1 cellular context compared by ENCODE assay signal in genomic region chr5:159393854-159394274, GRCh38.
TF ChIP-seq lines count a peak whose summit lies in the region.

No MANE protein-coding gene starts in this region.

TF ChIP-seq in K562, 482 proteins besides CTCF, POLR2A, EP300 and RAD21 (continued from another document and continues in another):
- TF ChIP-seq, protein P1, sequence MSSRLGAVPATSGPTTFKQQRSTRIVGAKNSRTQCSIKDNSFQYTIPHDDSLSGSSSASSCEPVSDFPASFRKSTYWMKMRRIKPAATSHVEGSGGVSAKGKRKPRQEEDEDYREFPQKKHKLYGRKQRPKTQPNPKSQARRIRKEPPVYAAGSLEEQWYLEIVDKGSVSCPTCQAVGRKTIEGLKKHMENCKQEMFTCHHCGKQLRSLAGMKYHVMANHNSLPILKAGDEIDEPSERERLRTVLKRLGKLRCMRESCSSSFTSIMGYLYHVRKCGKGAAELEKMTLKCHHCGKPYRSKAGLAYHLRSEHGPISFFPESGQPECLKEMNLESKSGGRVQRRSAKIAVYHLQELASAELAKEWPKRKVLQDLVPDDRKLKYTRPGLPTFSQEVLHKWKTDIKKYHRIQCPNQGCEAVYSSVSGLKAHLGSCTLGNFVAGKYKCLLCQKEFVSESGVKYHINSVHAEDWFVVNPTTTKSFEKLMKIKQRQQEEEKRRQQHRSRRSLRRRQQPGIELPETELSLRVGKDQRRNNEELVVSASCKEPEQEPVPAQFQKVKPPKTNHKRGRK (tag; IDR thresholded peaks at IDR 0.05), result no peak
- TF ChIP-seq, protein P2, sequence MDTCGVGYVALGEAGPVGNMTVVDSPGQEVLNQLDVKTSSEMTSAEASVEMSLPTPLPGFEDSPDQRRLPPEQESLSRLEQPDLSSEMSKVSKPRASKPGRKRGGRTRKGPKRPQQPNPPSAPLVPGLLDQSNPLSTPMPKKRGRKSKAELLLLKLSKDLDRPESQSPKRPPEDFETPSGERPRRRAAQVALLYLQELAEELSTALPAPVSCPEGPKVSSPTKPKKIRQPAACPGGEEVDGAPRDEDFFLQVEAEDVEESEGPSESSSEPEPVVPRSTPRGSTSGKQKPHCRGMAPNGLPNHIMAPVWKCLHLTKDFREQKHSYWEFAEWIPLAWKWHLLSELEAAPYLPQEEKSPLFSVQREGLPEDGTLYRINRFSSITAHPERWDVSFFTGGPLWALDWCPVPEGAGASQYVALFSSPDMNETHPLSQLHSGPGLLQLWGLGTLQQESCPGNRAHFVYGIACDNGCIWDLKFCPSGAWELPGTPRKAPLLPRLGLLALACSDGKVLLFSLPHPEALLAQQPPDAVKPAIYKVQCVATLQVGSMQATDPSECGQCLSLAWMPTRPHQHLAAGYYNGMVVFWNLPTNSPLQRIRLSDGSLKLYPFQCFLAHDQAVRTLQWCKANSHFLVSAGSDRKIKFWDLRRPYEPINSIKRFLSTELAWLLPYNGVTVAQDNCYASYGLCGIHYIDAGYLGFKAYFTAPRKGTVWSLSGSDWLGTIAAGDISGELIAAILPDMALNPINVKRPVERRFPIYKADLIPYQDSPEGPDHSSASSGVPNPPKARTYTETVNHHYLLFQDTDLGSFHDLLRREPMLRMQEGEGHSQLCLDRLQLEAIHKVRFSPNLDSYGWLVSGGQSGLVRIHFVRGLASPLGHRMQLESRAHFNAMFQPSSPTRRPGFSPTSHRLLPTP (IDR thresholded peaks at IDR 0.05; ENCODE audit: borderline replicate concordance, extremely low read depth, insufficient read length), result no peak
- TF ChIP-seq ZNF444 (CRISPR knock-in tag; IDR thresholded peaks at IDR 0.05), result 0 out of 2 replicates have a peak, but pooled peaks have one; percentile 22
- TF ChIP-seq, protein P3, sequence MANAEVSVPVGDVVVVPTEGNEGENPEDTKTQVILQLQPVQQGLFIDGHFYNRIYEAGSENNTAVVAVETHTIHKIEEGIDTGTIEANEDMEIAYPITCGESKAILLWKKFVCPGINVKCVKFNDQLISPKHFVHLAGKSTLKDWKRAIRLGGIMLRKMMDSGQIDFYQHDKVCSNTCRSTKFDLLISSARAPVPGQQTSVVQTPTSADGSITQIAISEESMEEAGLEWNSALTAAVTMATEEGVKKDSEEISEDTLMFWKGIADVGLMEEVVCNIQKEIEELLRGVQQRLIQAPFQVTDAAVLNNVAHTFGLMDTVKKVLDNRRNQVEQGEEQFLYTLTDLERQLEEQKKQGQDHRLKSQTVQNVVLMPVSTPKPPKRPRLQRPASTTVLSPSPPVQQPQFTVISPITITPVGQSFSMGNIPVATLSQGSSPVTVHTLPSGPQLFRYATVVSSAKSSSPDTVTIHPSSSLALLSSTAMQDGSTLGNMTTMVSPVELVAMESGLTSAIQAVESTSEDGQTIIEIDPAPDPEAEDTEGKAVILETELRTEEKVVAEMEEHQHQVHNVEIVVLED (CRISPR knock-in tag; IDR thresholded peaks at IDR 0.05), result no peak
- TF ChIP-seq RNF2 (IDR thresholded peaks at IDR 0.05), result no peak
- TF ChIP-seq BRD9 (IDR thresholded peaks at IDR 0.05; ENCODE audit: low read depth, partially characterized antibody), result no peak
- TF ChIP-seq LCOR (CRISPR knock-in tag; IDR thresholded peaks at IDR 0.05), result no peak
- TF ChIP-seq CTBP1 (IDR thresholded peaks at IDR 0.05; ENCODE audit: borderline replicate concordance), result peak; percentile 64; the same call in 1 of the 2 replicates
- no peak for TF ChIP-seq HDGF (IDR thresholded peaks at IDR 0.05)
- no peak for TF ChIP-seq CBX1 (IDR thresholded peaks at IDR 0.05; ENCODE audit: low read depth)
- TF ChIP-seq, protein P4, sequence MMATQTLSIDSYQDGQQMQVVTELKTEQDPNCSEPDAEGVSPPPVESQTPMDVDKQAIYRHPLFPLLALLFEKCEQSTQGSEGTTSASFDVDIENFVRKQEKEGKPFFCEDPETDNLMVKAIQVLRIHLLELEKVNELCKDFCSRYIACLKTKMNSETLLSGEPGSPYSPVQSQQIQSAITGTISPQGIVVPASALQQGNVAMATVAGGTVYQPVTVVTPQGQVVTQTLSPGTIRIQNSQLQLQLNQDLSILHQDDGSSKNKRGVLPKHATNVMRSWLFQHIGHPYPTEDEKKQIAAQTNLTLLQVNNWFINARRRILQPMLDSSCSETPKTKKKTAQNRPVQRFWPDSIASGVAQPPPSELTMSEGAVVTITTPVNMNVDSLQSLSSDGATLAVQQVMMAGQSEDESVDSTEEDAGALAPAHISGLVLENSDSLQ (IDR thresholded peaks at IDR 0.05), result peak; percentile 66
- TF ChIP-seq HDAC6 (IDR thresholded peaks at IDR 0.05; ENCODE audit: low read depth, low read length), result no peak
- TF ChIP-seq HEY1 (CRISPR knock-in tag; IDR thresholded peaks at IDR 0.05; ENCODE audit: borderline replicate concordance), result no peak
- TF ChIP-seq XRCC4 (IDR thresholded peaks at IDR 0.05; ENCODE audit: extremely low read depth, insufficient read depth, insufficient read length), result no peak
- no peak for TF ChIP-seq PRMT5 (CRISPR knock-in tag; IDR thresholded peaks at IDR 0.05)
- TF ChIP-seq ZNF639 (CRISPR knock-in tag; conservative IDR thresholded peaks at IDR 0.05 in 1 of 2, IDR thresholded peaks at IDR 0.05 in 1 of 2), result peak in 1 of 2 experiments; percentile 48; a peak in 1 of 4 replicates
- TF ChIP-seq MYNN (IDR thresholded peaks at IDR 0.05), result no peak
- TF ChIP-seq MYNN (CRISPR knock-in tag; IDR thresholded peaks at IDR 0.05), result no peak
- TF ChIP-seq TCF15 (CRISPR knock-in tag; IDR thresholded peaks at IDR 0.05), result no peak
- peak; percentile 79 for TF ChIP-seq POLR2AphosphoS5 (IDR thresholded peaks at IDR 0.05; ENCODE audit: control insufficient read depth, insufficient read depth, low read depth, low read length)
- no peak for TF ChIP-seq ZNF263 (CRISPR knock-in tag; IDR thresholded peaks at IDR 0.05; ENCODE audit: borderline replicate concordance)
- no peak for TF ChIP-seq ZBTB8A (IDR thresholded peaks at IDR 0.05; ENCODE audit: partially characterized antibody)
- no peak for TF ChIP-seq PPARD (CRISPR knock-in tag; IDR thresholded peaks at IDR 0.05)
- TF ChIP-seq CREBBP (IDR thresholded peaks at IDR 0.05; ENCODE audit: low read depth, low read length), result no peak
- no peak for TF ChIP-seq EZH2 (IDR thresholded peaks at IDR 0.05; ENCODE audit: borderline replicate concordance, low read depth, low read length)
- TF ChIP-seq, protein P5, sequence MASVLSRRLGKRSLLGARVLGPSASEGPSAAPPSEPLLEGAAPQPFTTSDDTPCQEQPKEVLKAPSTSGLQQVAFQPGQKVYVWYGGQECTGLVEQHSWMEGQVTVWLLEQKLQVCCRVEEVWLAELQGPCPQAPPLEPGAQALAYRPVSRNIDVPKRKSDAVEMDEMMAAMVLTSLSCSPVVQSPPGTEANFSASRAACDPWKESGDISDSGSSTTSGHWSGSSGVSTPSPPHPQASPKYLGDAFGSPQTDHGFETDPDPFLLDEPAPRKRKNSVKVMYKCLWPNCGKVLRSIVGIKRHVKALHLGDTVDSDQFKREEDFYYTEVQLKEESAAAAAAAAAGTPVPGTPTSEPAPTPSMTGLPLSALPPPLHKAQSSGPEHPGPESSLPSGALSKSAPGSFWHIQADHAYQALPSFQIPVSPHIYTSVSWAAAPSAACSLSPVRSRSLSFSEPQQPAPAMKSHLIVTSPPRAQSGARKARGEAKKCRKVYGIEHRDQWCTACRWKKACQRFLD (CRISPR knock-in tag; IDR thresholded peaks at IDR 0.05), result peak; percentile 82; the same call in 1 of the 2 replicates
- no peak for TF ChIP-seq NFIX (CRISPR knock-in tag; IDR thresholded peaks at IDR 0.05; ENCODE audit: low read depth)
- TF ChIP-seq, protein P6, sequence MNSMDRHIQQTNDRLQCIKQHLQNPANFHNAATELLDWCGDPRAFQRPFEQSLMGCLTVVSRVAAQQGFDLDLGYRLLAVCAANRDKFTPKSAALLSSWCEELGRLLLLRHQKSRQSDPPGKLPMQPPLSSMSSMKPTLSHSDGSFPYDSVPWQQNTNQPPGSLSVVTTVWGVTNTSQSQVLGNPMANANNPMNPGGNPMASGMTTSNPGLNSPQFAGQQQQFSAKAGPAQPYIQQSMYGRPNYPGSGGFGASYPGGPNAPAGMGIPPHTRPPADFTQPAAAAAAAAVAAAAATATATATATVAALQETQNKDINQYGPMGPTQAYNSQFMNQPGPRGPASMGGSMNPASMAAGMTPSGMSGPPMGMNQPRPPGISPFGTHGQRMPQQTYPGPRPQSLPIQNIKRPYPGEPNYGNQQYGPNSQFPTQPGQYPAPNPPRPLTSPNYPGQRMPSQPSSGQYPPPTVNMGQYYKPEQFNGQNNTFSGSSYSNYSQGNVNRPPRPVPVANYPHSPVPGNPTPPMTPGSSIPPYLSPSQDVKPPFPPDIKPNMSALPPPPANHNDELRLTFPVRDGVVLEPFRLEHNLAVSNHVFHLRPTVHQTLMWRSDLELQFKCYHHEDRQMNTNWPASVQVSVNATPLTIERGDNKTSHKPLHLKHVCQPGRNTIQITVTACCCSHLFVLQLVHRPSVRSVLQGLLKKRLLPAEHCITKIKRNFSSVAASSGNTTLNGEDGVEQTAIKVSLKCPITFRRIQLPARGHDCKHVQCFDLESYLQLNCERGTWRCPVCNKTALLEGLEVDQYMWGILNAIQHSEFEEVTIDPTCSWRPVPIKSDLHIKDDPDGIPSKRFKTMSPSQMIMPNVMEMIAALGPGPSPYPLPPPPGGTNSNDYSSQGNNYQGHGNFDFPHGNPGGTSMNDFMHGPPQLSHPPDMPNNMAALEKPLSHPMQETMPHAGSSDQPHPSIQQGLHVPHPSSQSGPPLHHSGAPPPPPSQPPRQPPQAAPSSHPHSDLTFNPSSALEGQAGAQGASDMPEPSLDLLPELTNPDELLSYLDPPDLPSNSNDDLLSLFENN (IDR thresholded peaks at IDR 0.05; ENCODE audit: low read depth in 2 of 2, low read length in 2 of 2), result no peak
- no peak; the same call in 1 of the 2 replicates for TF ChIP-seq ZNF311 (CRISPR knock-in tag; IDR thresholded peaks at IDR 0.05)
- TF ChIP-seq SMAD4 (CRISPR knock-in tag; conservative IDR thresholded peaks at IDR 0.05), result peak; percentile 67
- TF ChIP-seq, protein P7, sequence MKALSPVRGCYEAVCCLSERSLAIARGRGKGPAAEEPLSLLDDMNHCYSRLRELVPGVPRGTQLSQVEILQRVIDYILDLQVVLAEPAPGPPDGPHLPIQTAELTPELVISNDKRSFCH (CRISPR knock-in tag; IDR thresholded peaks at IDR 0.05), result no peak
- TF ChIP-seq, protein P7 (tag; IDR thresholded peaks at IDR 0.05), result no peak
- TF ChIP-seq, protein P8, sequence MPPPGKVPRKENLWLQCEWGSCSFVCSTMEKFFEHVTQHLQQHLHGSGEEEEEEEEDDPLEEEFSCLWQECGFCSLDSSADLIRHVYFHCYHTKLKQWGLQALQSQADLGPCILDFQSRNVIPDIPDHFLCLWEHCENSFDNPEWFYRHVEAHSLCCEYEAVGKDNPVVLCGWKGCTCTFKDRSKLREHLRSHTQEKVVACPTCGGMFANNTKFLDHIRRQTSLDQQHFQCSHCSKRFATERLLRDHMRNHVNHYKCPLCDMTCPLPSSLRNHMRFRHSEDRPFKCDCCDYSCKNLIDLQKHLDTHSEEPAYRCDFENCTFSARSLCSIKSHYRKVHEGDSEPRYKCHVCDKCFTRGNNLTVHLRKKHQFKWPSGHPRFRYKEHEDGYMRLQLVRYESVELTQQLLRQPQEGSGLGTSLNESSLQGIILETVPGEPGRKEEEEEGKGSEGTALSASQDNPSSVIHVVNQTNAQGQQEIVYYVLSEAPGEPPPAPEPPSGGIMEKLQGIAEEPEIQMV (tag; conservative IDR thresholded peaks at IDR 0.05; ENCODE audit: low read depth), result no peak
- no peak for TF ChIP-seq ZBED1 (IDR thresholded peaks at IDR 0.05)
- TF ChIP-seq SIN3B (IDR thresholded peaks at IDR 0.05; ENCODE audit: low read depth), result no peak
- TF ChIP-seq ARHGAP35 (IDR thresholded peaks at IDR 0.05; ENCODE audit: partially characterized antibody), result no peak
- no peak for TF ChIP-seq SREBF2 (CRISPR knock-in tag; IDR thresholded peaks at IDR 0.05)
- TF ChIP-seq, protein P9, sequence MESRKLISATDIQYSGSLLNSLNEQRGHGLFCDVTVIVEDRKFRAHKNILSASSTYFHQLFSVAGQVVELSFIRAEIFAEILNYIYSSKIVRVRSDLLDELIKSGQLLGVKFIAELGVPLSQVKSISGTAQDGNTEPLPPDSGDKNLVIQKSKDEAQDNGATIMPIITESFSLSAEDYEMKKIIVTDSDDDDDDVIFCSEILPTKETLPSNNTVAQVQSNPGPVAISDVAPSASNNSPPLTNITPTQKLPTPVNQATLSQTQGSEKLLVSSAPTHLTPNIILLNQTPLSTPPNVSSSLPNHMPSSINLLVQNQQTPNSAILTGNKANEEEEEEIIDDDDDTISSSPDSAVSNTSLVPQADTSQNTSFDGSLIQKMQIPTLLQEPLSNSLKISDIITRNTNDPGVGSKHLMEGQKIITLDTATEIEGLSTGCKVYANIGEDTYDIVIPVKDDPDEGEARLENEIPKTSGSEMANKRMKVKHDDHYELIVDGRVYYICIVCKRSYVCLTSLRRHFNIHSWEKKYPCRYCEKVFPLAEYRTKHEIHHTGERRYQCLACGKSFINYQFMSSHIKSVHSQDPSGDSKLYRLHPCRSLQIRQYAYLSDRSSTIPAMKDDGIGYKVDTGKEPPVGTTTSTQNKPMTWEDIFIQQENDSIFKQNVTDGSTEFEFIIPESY (CRISPR knock-in tag; IDR thresholded peaks at IDR 0.05), result no peak
- TF ChIP-seq ZNF76 (CRISPR knock-in tag; IDR thresholded peaks at IDR 0.05; ENCODE audit: borderline replicate concordance), result no peak
- no peak for TF ChIP-seq TAF9B (IDR thresholded peaks at IDR 0.05; ENCODE audit: partially characterized antibody)
- no peak for TF ChIP-seq ZC3H8 (IDR thresholded peaks at IDR 0.05)
- TF ChIP-seq CHD1 (IDR thresholded peaks at IDR 0.05; ENCODE audit: low read length), result no peak
- TF ChIP-seq KLF16 (IDR thresholded peaks at IDR 0.05), result peak; percentile 94
- TF ChIP-seq GABPA (tag; conservative IDR thresholded peaks at IDR 0.05; ENCODE audit: low read depth), result no peak
- TF ChIP-seq ELF4 (CRISPR knock-in tag; IDR thresholded peaks at IDR 0.05), result 0 out of 2 replicates have a peak, but pooled peaks have one; percentile 52
- no peak for TF ChIP-seq SRSF9 (IDR thresholded peaks at IDR 0.05; ENCODE audit: borderline replicate concordance, low read depth, low read length)
- TF ChIP-seq ZNF77 (CRISPR knock-in tag; IDR thresholded peaks at IDR 0.05), result no peak
- TF ChIP-seq SOX6 (IDR thresholded peaks at IDR 0.05), result 0 out of 2 replicates have a peak, but pooled peaks have one; percentile 41
- TF ChIP-seq CCAR2 (IDR thresholded peaks at IDR 0.05; ENCODE audit: low read depth, low read length), result no peak
- TF ChIP-seq TCFL5 (CRISPR knock-in tag; conservative IDR thresholded peaks at IDR 0.05), result no peak
- TF ChIP-seq KLF13 (tag; IDR thresholded peaks at IDR 0.05; ENCODE audit: borderline replicate concordance, low read depth), result no peak
